In the genomic region with DNA sequence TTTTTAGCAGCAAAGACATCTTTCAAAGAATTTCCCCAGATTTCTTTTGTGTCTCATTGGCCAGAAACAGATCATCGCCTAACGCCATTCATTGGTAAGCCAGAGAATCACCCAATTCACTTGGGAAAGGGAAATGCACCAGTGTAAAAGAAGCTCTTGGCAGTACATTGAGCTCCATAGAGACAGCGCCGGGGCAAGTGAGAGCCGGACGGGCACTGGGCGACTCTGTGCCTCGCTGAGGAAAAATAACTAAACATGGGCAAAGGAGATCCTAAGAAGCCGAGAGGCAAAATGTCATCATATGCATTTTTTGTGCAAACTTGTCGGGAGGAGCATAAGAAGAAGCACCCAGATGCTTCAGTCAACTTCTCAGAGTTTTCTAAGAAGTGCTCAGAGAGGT, we compare ENCODE assay signal across 8 cellular contexts.
DNase-seq lines count a peak whose midpoint lies in the region; ATAC-seq and TF ChIP-seq lines count a peak whose summit lies in the region.
"Not testable (repeated sequence)": the region's sequence is repeated elsewhere in the genome, so short reads cannot be mapped to it uniquely, and the experiment has no call there.

No MANE protein-coding gene starts in this region.

- peaks cover 7 to 23% (median 14%) of the 10 kb centered on the region in 5 donors for H3K9me3 Mint-ChIP-seq in CD8-positive, alpha-beta memory T cell
- H3K9me3 Mint-ChIP-seq in activated CD4-positive, alpha-beta memory T cell treated with anti-CD3 and anti-CD28 coated beads for 36 hours: peaks cover 18% of the 10 kb centered on the region
- H3K9me3 Mint-ChIP-seq in memory B cell: not testable (repeated sequence)

- H3K9me3 ChIP-seq in CD8-positive, alpha-beta memory T cell (ENCODE audit: low read length); effector memory CD4-positive, alpha-beta T cell (ENCODE audit: control insufficient read depth, low read length); spleen; transverse colon: not testable (repeated sequence)

- TF ChIP-seq EP300 in transverse colon (IDR thresholded peaks at IDR 0.05; ENCODE audit: low read depth): not testable (repeated sequence)

- not testable (repeated sequence) for ATAC-seq in memory B cell (ENCODE audit: low read depth)

- not testable (repeated sequence) for H3K27me3 ChIP-seq in CD8-positive, alpha-beta memory T cell (ENCODE audit: insufficient read depth, low read length, poor library complexity, severe bottlenecking); effector memory CD4-positive, alpha-beta T cell (replicated peaks; ENCODE audit: control insufficient read depth, insufficient read depth, low read length, poor library complexity, severe bottlenecking); spleen (replicated peaks in 1 of 7); transverse colon

- in situ Hi-C loops in transverse colon (cut with MboI; ENCODE audit: low pct_ligation_motif_present in 1 of 4, low pct_unique_long_range_greater_than_20kb in 1 of 4, low sequenced_read_pairs in 3 of 4): not testable (repeated sequence)

- H3K36me3 Mint-ChIP-seq in CD8-positive, alpha-beta memory T cell; activated CD4-positive, alpha-beta memory T cell treated with anti-CD3 and anti-CD28 coated beads for 36 hours; memory B cell: not testable (repeated sequence)

- H3K27me3 Mint-ChIP-seq in CD8-positive, alpha-beta memory T cell; activated CD4-positive, alpha-beta memory T cell treated with anti-CD3 and anti-CD28 coated beads for 36 hours; memory B cell: not testable (repeated sequence)

- peak overlapping the region in 2 of 8 donors; percentile 5 to 50 for H3K27ac Mint-ChIP-seq in CD8-positive, alpha-beta memory T cell
- H3K27ac Mint-ChIP-seq in activated CD4-positive, alpha-beta memory T cell treated with anti-CD3 and anti-CD28 coated beads for 36 hours; memory B cell: not testable (repeated sequence)

- CTCF ChIA-PET in CD8-positive, alpha-beta memory T cell (lab: Charles Lee); activated CD4-positive, alpha-beta memory T cell treated with anti-CD3 and anti-CD28 coated beads for 36 hours (lab: Charles Lee): not testable (repeated sequence)

- H3K4me1 Mint-ChIP-seq in CD8-positive, alpha-beta memory T cell; activated CD4-positive, alpha-beta memory T cell treated with anti-CD3 and anti-CD28 coated beads for 36 hours (ENCODE audit: low read depth); memory B cell: not testable (repeated sequence)

- H3K27ac ChIP-seq in CD8-positive, alpha-beta memory T cell (ENCODE audit: low read depth, low read length); effector memory CD4-positive, alpha-beta T cell (ENCODE audit: insufficient read depth, low read length, poor library complexity, severe bottlenecking); spleen; transverse colon: not testable (repeated sequence)

- WGBS in spleen, 5 donors: 72 to 76% (median 74%) methylated on average over 10 of the region's 10 CpGs
- WGBS in transverse colon (ENCODE audit: low coverage in 1 of 2), 2 donors: 82% methylated on average over 10 of the region's 10 CpGs; no CpG with 5 or more reads in 1 of the 2 donors

- intact Hi-C loops in activated CD4-positive, alpha-beta memory T cell treated with anti-CD3 and anti-CD28 coated beads for 36 hours (cut with micrococcal nuclease); spleen (cut with DNase I; ENCODE audit: low total_unique reads); transverse colon (cut with DNase I; ENCODE audit: low total_unique reads): not testable (repeated sequence)

- peak overlapping the region in 3 of 7 donors; percentile 29 to 76 (median 61) for H3K4me3 Mint-ChIP-seq in CD8-positive, alpha-beta memory T cell
- not testable (repeated sequence) for H3K4me3 Mint-ChIP-seq in activated CD4-positive, alpha-beta memory T cell treated with anti-CD3 and anti-CD28 coated beads for 36 hours
- H3K4me3 Mint-ChIP-seq in memory B cell: peak overlapping the region; percentile 46

- POLR2A ChIA-PET in CD8-positive, alpha-beta memory T cell (lab: Charles Lee); activated CD4-positive, alpha-beta memory T cell treated with anti-CD3 and anti-CD28 coated beads for 36 hours (lab: Charles Lee): not testable (repeated sequence)

- not testable (repeated sequence) for TF ChIP-seq CTCF in spleen (IDR thresholded peaks at IDR 0.05 in 8 of 11, conservative IDR thresholded peaks at IDR 0.05 in 3 of 11); transverse colon (IDR thresholded peaks at IDR 0.05)

- H3K4me3 ChIP-seq in CD8-positive, alpha-beta memory T cell (ENCODE audit: low read length); effector memory CD4-positive, alpha-beta T cell (ENCODE audit: insufficient read depth, low read depth, low read length, poor library complexity, severe bottlenecking); spleen; transverse colon: not testable (repeated sequence)

- H3K4me1 ChIP-seq in CD8-positive, alpha-beta memory T cell (ENCODE audit: insufficient read depth, low read length); effector memory CD4-positive, alpha-beta T cell (ENCODE audit: control insufficient read depth, insufficient read depth, low read length, poor library complexity, severe bottlenecking); spleen; transverse colon: not testable (repeated sequence)

- DNase-seq in CD8-positive, alpha-beta memory T cell: peak in 4 of 5 donors; percentile 4 to 63 (median 14)
- peak; percentile 18 for DNase-seq in NK-92 treated with Interleukin-12 subunit alpha and Interleukin-12 subunit beta, amount 100 ng/mL, for 24 hours (lab: John Stamatoyannopoulos, UW)
- peak; percentile 26 for DNase-seq in activated CD4-positive, alpha-beta memory T cell treated with anti-CD3 and anti-CD28 coated beads for 36 hours
- peak in 3 of 4 experiments; percentile 1 to 6 (median 3) for DNase-seq in activated naive CD4-positive, alpha-beta T cell (lab: John Stamatoyannopoulos, UW)
- DNase-seq in effector memory CD4-positive, alpha-beta T cell: peak in 2 of 3 donors; percentile 6 to 18
- DNase-seq in memory B cell (ENCODE audit: low spot score in 2 of 2) (peak in 1 of 2 donors; percentile 1), spleen (peak; percentile 80), transverse colon (peak; percentile 21)

- not testable (repeated sequence) for H3K36me3 ChIP-seq in CD8-positive, alpha-beta memory T cell (ENCODE audit: insufficient read depth, low read length); effector memory CD4-positive, alpha-beta T cell (ENCODE audit: control insufficient read depth, insufficient read depth, low read length); spleen; transverse colon

- TF ChIP-seq POLR2A in spleen (IDR thresholded peaks at IDR 0.05); transverse colon (IDR thresholded peaks at IDR 0.05): not testable (repeated sequence)
